Comparison of ENCODE assay signal across 8 cellular contexts in the genomic region with DNA sequence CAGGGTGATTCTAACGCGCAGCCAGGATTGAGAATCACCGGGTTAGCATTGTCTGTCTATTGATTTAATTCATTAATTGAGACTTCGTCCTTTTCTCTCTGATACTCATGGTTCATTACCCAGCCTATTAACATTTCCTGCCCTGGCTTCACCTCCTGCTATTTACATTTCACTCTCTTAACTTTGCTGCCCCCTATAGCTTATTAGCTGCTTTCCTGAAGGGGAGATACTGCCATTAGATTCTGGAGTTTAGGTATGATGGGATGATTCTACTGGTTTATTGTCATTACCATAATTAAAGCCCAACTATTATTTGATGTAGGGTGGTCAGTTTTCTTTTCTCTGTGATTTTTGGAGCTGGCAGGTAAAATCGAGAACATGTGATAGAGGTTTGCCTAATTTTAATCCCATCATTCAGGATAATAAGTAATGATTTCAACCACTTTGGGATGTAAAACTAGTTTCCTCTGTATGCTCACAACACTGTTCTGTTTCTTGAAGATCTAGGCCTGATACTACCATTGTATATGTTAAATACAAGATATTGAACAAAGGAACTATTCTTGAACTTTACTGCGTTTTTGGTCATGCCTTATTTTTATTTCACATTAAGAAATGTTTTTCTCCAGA. TPM values are rescaled to one million over a fixed set of nuclear protein-coding genes. Genes with fewer than 3 reads are reported as not detected.
A peak's percentile ranks its signal among the peaks of the same experiment; 100 is the strongest.
DNase-seq lines count a peak whose midpoint lies in the region; ATAC-seq and TF ChIP-seq lines count a peak whose summit lies in the region.

No MANE protein-coding gene starts in this region.

- H2AFZ ChIP-seq in IMR-90 (replicated peaks; ENCODE audit: low read length, poor library complexity) (no peak overlapping the region), mammary epithelial cell (ENCODE audit: low read depth, low read length) (no peak overlapping the region)

- H3K18ac ChIP-seq in IMR-90 (ENCODE audit: low read depth, low read length), result no peak overlapping the region

- TF ChIP-seq POLR2A in IMR-90 (IDR thresholded peaks at IDR 0.05; ENCODE audit: low read depth, low read length), result no peak
- TF ChIP-seq POLR2A in right lobe of liver (IDR thresholded peaks at IDR 0.05), result no peak
- TF ChIP-seq POLR2A in vagina (IDR thresholded peaks at IDR 0.05), result no peak

- intact Hi-C loops in IMR-90 (cut with micrococcal nuclease) (loop anchor here (1.0 to 5.0 kb wide), 3 partner anchors 165 to 609 kb away; no protein-coding TSS in a partner anchor), mammary epithelial cell (cut with micrococcal nuclease) (loop anchor here (1.0 to 5.0 kb wide), 4 partner anchors 77 to 611 kb away; no protein-coding TSS in a partner anchor), right lobe of liver (cut with DNase I) (no loop called here), posterior vena cava (cut with DNase I) (no loop called here), vagina (cut with DNase I) (no loop called here)

- in situ Hi-C loops in IMR-90 (cut with MboI; ENCODE audit: low sequenced_read_pairs) (loop anchor here (5.0 to 10.0 kb wide), 2 partner anchors 163 to 219 kb away; no protein-coding TSS in a partner anchor), mammary epithelial cell (cut with MboI; ENCODE audit: low sequenced_read_pairs in 2 of 2) (loop anchor here (10.0 kb wide), 1 partner anchor 217 kb away; no protein-coding TSS in a partner anchor)

- POLR2A ChIA-PET in IMR-90 (lab: Charles Lee; ENCODE audit: unreplicated experiment), result interaction anchor here (0.5 kb wide), 1 partner anchor 507 kb away, joined by 5 read pairs; no protein-coding TSS in a partner anchor

- dilution Hi-C loops in IMR-90 (cut with HindIII; ENCODE audit: low sequenced_read_pairs, unreplicated experiment) (no loop called here), mammary epithelial cell (cut with HindIII; ENCODE audit: low sequenced_read_pairs) (no loop called here)

- peak; percentile 76 for TF ChIP-seq CTCF in IMR-90 (conservative IDR thresholded peaks at IDR 0.05; ENCODE audit: low read depth, low read length)
- TF ChIP-seq CTCF in mammary epithelial cell (conservative IDR thresholded peaks at IDR 0.05 in 1 of 2, IDR thresholded peaks at IDR 0.05 in 1 of 2; ENCODE audit: extremely low read depth in 1 of 2, insufficient read depth in 1 of 2, low read depth in 1 of 2, low read length in 2 of 2), result peak; percentile 68 to 81
- TF ChIP-seq CTCF in right lobe of liver (IDR thresholded peaks at IDR 0.05), result peak; percentile 63 to 71 (median 69)
- peak in 1 of 3 experiments; percentile 19 for TF ChIP-seq CTCF in vagina (IDR thresholded peaks at IDR 0.05)

- H3K9me3 ChIP-seq in IMR-90 (ENCODE audit: control insufficient read depth, insufficient read depth, low read length) (no peaks in the 10 kb centered on the region), NT2/D1 (ENCODE audit: insufficient read depth, low read length) (no peaks in the 10 kb centered on the region), mammary epithelial cell (replicated peaks; ENCODE audit: insufficient read depth, low read length) (no peaks in the 10 kb centered on the region), right lobe of liver (no peaks in the 10 kb centered on the region), vagina (no peaks in the 10 kb centered on the region)

- WGBS in IMR-90 (ENCODE audit: extremely low coverage in 2 of 2, insufficient read length in 1 of 2), 2 experiments, result no CpG with 5 or more reads among the region's 6 CpGs
- 67% methylated on average over 6 of the region's 6 CpGs for WGBS in mammary epithelial cell (ENCODE audit: low coverage, missing lambda C conversion rate)
- 22% methylated on average over 6 of the region's 6 CpGs for WGBS in right lobe of liver (ENCODE audit: insufficient coverage, low coverage, low lambda C conversion rate, missing lambda C conversion rate)

- peaks cover 22 to 65% of the 10 kb centered on the region in 2 experiments; a peak in 3 of 4 replicates for H3K79me1 ChIP-seq in IMR-90 (ENCODE audit: low read depth in 1 of 2, low read length in 2 of 2)

- no peak overlapping the region for H2BK15ac ChIP-seq in IMR-90 (ENCODE audit: low read depth, low read length)

- H3K36me3 ChIP-seq in IMR-90 (ENCODE audit: control insufficient read depth, insufficient read depth, low read length) (no peaks in the 10 kb centered on the region), NT2/D1 (ENCODE audit: insufficient read depth, insufficient read length, low read length) (no peaks in the 10 kb centered on the region), mammary epithelial cell (ENCODE audit: insufficient read depth, low read length) (no peaks in the 10 kb centered on the region), right lobe of liver (no peaks in the 10 kb centered on the region), vagina (no peaks in the 10 kb centered on the region)

- peaks cover 6% of the 10 kb centered on the region for H3K4me1 ChIP-seq in IMR-90 (ENCODE audit: control insufficient read depth, insufficient read depth, low read length)
- no peaks in the 10 kb centered on the region for H3K4me1 ChIP-seq in NT2/D1 (ENCODE audit: insufficient read depth, insufficient read length)
- H3K4me1 ChIP-seq in mammary epithelial cell (ENCODE audit: insufficient read depth, low read length), result peaks cover 35% of the 10 kb centered on the region
- peaks cover 0 to 79% (median 20%) of the 10 kb centered on the region in 4 donors for H3K4me1 ChIP-seq in right lobe of liver
- H3K4me1 ChIP-seq in vagina, result peaks cover 86% of the 10 kb centered on the region

- no peaks in the 10 kb centered on the region for H3K27me3 ChIP-seq in IMR-90 (ENCODE audit: control insufficient read depth, insufficient read depth, low read length)
- no peaks in the 10 kb centered on the region for H3K27me3 ChIP-seq in NT2/D1 (ENCODE audit: insufficient read depth, insufficient read length)
- no peaks in the 10 kb centered on the region for H3K27me3 ChIP-seq in mammary epithelial cell (ENCODE audit: insufficient read depth, low read length)
- H3K27me3 ChIP-seq in right lobe of liver, result no peaks in the 10 kb centered on the region
- no peaks in the 10 kb centered on the region for H3K27me3 ChIP-seq in vagina

- no peak overlapping the region for H3K4ac ChIP-seq in IMR-90 (ENCODE audit: low read depth, low read length)

- H3K27ac ChIP-seq in IMR-90 (ENCODE audit: insufficient read depth, low read length), result no peak overlapping the region
- no peak overlapping the region for H3K27ac ChIP-seq in mammary epithelial cell (ENCODE audit: insufficient read depth, low read depth, low read length)
- peak overlapping the region in 2 of 3 donors; percentile 9 to 52 for H3K27ac ChIP-seq in right lobe of liver
- no peak overlapping the region for H3K27ac ChIP-seq in vagina

- no peak overlapping the region for H2AK5ac ChIP-seq in IMR-90 (ENCODE audit: low read depth, low read length)

- peak; percentile 81 for TF ChIP-seq RAD21 in IMR-90 (IDR thresholded peaks at IDR 0.05; ENCODE audit: low read length)

- H4K5ac ChIP-seq in IMR-90 (ENCODE audit: low read depth, low read length), result no peak overlapping the region

- no peak overlapping the region for H3K56ac ChIP-seq in IMR-90 (ENCODE audit: extremely low read depth, insufficient read depth, low read length)

- no peak overlapping the region for H4K91ac ChIP-seq in IMR-90 (ENCODE audit: insufficient read depth, low read depth, low read length)

- no peak overlapping the region for H4K8ac ChIP-seq in IMR-90 (ENCODE audit: low read depth in 2 of 2, low read length in 2 of 2)

- H3K9ac ChIP-seq in IMR-90 (ENCODE audit: low read depth, low read length) (no peak overlapping the region), NT2/D1 (ENCODE audit: insufficient read length, low read depth) (no peak overlapping the region), mammary epithelial cell (ENCODE audit: insufficient read depth, low read length) (no peak overlapping the region)

- no peak overlapping the region for H2BK20ac ChIP-seq in IMR-90 (ENCODE audit: low read depth, low read length)

- CTCF ChIA-PET in IMR-90 (lab: Yijun Ruan, JAX) (interaction anchor here (0.5 to 2.5 kb wide), 10 partner anchors 23 to 256 kb away, joined by 3 to 28 read pairs (median 4); a partner anchor contains a TSS), mammary epithelial cell (lab: Charles Lee; ENCODE audit: low non-redundant PET) (interaction anchor here (0.8 kb wide), 1 partner anchor 611 kb away, joined by 3 read pairs; no protein-coding TSS in a partner anchor)

- BruUV-seq in IMR-90 (replicated peaks; lab: Mats Ljungman, UMichigan) (no TSS peak), mammary epithelial cell (replicated peaks; lab: Mats Ljungman, UMichigan) (no TSS peak)

- H2BK120ac ChIP-seq in IMR-90 (ENCODE audit: low read depth, low read length), result no peak overlapping the region

- H3K4me2 ChIP-seq in IMR-90 (ENCODE audit: low read depth, low read length) (no peak overlapping the region; the same call in 1 of the 2 replicates), mammary epithelial cell (ENCODE audit: insufficient read depth, low read depth, low read length) (peak overlapping the region; percentile 5)

- H3K14ac ChIP-seq in IMR-90 (replicated peaks; ENCODE audit: low read depth, low read length), result no peak overlapping the region

- H3K4me3 ChIP-seq in IMR-90 (ENCODE audit: insufficient read depth, low read depth, low read length) (no peak overlapping the region), NT2/D1 (ENCODE audit: insufficient read length, low read depth) (no peak overlapping the region), mammary epithelial cell (replicated peaks in 1 of 3; ENCODE audit: insufficient read depth in 1 of 3, low read depth in 2 of 3, low read length in 3 of 3) (no peak overlapping the region), right lobe of liver (no peak overlapping the region), vagina (no peak overlapping the region)

- H4K20me1 ChIP-seq in IMR-90 (ENCODE audit: insufficient read depth, low read length), result peaks cover 62% of the 10 kb centered on the region
- H4K20me1 ChIP-seq in mammary epithelial cell (ENCODE audit: insufficient read depth, low read length), result no peaks in the 10 kb centered on the region

- no peak overlapping the region for H2BK5ac ChIP-seq in IMR-90 (ENCODE audit: low read depth, low read length, poor library complexity, severe bottlenecking)

- H3K9me1 ChIP-seq in IMR-90 (ENCODE audit: insufficient read depth, low read length), result no peaks in the 10 kb centered on the region; the same call in 1 of the 2 replicates

- no peak overlapping the region for H3K23ac ChIP-seq in IMR-90 (ENCODE audit: low read depth, low read length)

- H3K79me2 ChIP-seq in mammary epithelial cell (ENCODE audit: insufficient read depth, low read length), result peaks cover 90% of the 10 kb centered on the region

- ATAC-seq in GM21367 (IDR thresholded peaks at IDR 0.05; ENCODE audit: unreplicated experiment) (peak; percentile 53), IMR-90 (ENCODE audit: low read depth) (peak; percentile 66), right lobe of liver (peak; percentile 69 to 86 (median 76))

- H2AK9ac ChIP-seq in IMR-90 (replicated peaks; ENCODE audit: low read depth, low read length, poor library complexity), result no peak overlapping the region

- DNase-seq in DMS153 treated with DMSO at 0.1 percent for 48 hours (lab: John Stamatoyannopoulos, UW; ENCODE audit: unreplicated experiment) (peak; percentile 93), IMR-90 (peak; percentile 44), NT2/D1 (ENCODE audit: low read depth, low spot score) (peak; percentile 55), mammary epithelial cell (peak; percentile 50), right lobe of liver (no peak), posterior vena cava (ENCODE audit: low spot score) (no peak), vagina (ENCODE audit: extremely low spot score in 2 of 2) (no peak)

RNA-seq across cellular contexts. Expression of a gene that starts 6.4 kb away (rescaled TPM):
- total RNA-seq in IMR-90 (2012; rRNA removed) (8.4 and 15.3 TPM in 2 replicates), mammary epithelial cell (10 to 100 TPM; 17.3 to 19.0 TPM), right lobe of liver (10 to 100 TPM; 28.5 to 57.2 (median 33.3) TPM), posterior vena cava (10 to 100 TPM; 38.5 to 47.2 TPM), vagina (33.9 TPM)
- polyA plus RNA-seq in IMR-90 (2012; rRNA removed) (10.3 and 12.6 TPM in 2 replicates), mammary epithelial cell (10.4 TPM)
- 4.8 and 4.9 TPM in 2 replicates for polyA plus RNA-seq in IMR-90 (2012; cell fraction: cytosol; rRNA removed)
- polyA plus RNA-seq in IMR-90 (2012; cell fraction: nucleus; rRNA removed; ENCODE audit: low replicate concordance), result 3.6 and 11.5 TPM in 2 replicates
- polyA minus RNA-seq in mammary epithelial cell, result 7.4 TPM

Comparison
In these comparisons a context has a peak if more than half of its experiments do, and no peak if none do; other contexts are left out.
1. DNase-seq: peak in DMS153 treated with DMSO at 0.1 percent for 48 hours (single experiment), IMR-90 (single experiment), NT2/D1 (single experiment) and mammary epithelial cell (single experiment); none in right lobe of liver (0 of 3), posterior vena cava (single experiment) and vagina (0 of 2).
2. H3K27ac ChIP-seq: peak in right lobe of liver (2 of 3); none in IMR-90 (single experiment), mammary epithelial cell (single experiment) and vagina (single experiment).
3. intact Hi-C loops: an anchor here in IMR-90 (1.0 to 5.0 kb wide) and mammary epithelial cell (1.0 to 5.0 kb wide); none called in right lobe of liver, posterior vena cava and vagina.
4. Peak in every context shown above with its lines, with median percentiles within 50 percentile points of each other: ATAC-seq.